8 cellular contexts compared by ENCODE assay signal in the genomic region with DNA sequence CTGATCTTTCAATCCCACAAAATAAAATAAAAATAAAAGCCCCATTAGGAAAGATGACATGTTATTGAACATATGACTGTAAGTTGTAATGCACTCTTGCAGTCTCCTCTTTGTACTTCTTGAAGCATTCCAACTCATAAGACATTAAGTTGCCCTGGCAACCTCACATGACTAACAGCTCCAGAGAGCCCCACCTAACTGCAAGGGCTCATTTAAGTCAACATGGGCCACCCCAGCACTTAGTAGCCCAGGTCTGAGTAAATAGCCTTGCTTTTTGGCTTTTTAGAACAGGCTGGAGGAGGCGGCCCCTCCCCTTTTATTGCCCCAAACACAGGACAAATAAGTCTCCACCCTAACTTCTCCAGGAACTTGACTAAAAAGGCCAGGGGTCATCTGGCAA.
DNase-seq lines count a peak whose midpoint lies in the region; ATAC-seq and TF ChIP-seq lines count a peak whose summit lies in the region.

No MANE protein-coding gene starts in this region.

- peak overlapping the region; percentile 11 for H3K4me3 Mint-ChIP-seq in progenitor cell of endocrine pancreas (ENCODE audit: low read depth)

- TF ChIP-seq CTCF in RWPE2 (IDR thresholded peaks at IDR 0.05; ENCODE audit: poor library complexity, severe bottlenecking), result no peak
- no peak for TF ChIP-seq CTCF in progenitor cell of endocrine pancreas (IDR thresholded peaks at IDR 0.05; ENCODE audit: unreplicated experiment)

- ATAC-seq in RWPE2 (ENCODE audit: low read depth) (peak; percentile 85), GM21360 (IDR thresholded peaks at IDR 0.05; ENCODE audit: unreplicated experiment) (no peak), HG03196 (IDR thresholded peaks at IDR 0.05; ENCODE audit: unreplicated experiment) (no peak), HG03108 (IDR thresholded peaks at IDR 0.05; ENCODE audit: unreplicated experiment) (no peak)

- no peaks in the 10 kb centered on the region for H3K27me3 ChIP-seq in RWPE2 (ENCODE audit: insufficient read depth, poor library complexity, severe bottlenecking)

- H3K4me3 ChIP-seq in RWPE2 (ENCODE audit: severe bottlenecking), result no peak overlapping the region

- H3K9me3 ChIP-seq in RWPE2 (ENCODE audit: severe bottlenecking), result no peaks in the 10 kb centered on the region

- no peaks in the 10 kb centered on the region for H3K27me3 Mint-ChIP-seq in progenitor cell of endocrine pancreas

- DNase-seq in NCI-H524 (lab: John Stamatoyannopoulos, UW), result peak; percentile 19 to 76
- no peak for DNase-seq in NCI-H524 treated with DMSO at 0.1 percent for 48 hours (lab: John Stamatoyannopoulos, UW)
- peak; percentile 82 for DNase-seq in RWPE2 (ENCODE audit: low spot score)
- peak; percentile 83 for DNase-seq in fibroblast of gingiva (ENCODE audit: low read depth)
- DNase-seq in progenitor cell of endocrine pancreas (ENCODE audit: low spot score, unreplicated experiment), result no peak

- H3K4me1 ChIP-seq in RWPE2 (ENCODE audit: insufficient read depth, poor library complexity, severe bottlenecking), result peaks cover 33% of the 10 kb centered on the region

- H3K36me3 ChIP-seq in RWPE2 (ENCODE audit: low read depth), result no peaks in the 10 kb centered on the region

- H3K36me3 Mint-ChIP-seq in progenitor cell of endocrine pancreas (ENCODE audit: insufficient read depth), result no peaks in the 10 kb centered on the region

- H3K9me3 Mint-ChIP-seq in progenitor cell of endocrine pancreas (ENCODE audit: low read depth), result no peaks in the 10 kb centered on the region

- peak overlapping the region; percentile 68 for H3K27ac ChIP-seq in RWPE2 (ENCODE audit: poor library complexity, severe bottlenecking)

- peaks cover 66% of the 10 kb centered on the region for H3K4me1 Mint-ChIP-seq in progenitor cell of endocrine pancreas (ENCODE audit: low read depth)

- no peak overlapping the region for H3K27ac Mint-ChIP-seq in progenitor cell of endocrine pancreas

Comparison
In these comparisons a context has a peak if more than half of its experiments do, and no peak if none do; other contexts are left out.
1. DNase-seq: peak in NCI-H524 (2 of 2), RWPE2 (single experiment) and fibroblast of gingiva (single experiment); none in NCI-H524 treated with DMSO at 0.1 percent for 48 hours (single experiment) and progenitor cell of endocrine pancreas (single experiment).